Comparison of ENCODE assay signal across 3 cellular contexts in the genomic region with DNA sequence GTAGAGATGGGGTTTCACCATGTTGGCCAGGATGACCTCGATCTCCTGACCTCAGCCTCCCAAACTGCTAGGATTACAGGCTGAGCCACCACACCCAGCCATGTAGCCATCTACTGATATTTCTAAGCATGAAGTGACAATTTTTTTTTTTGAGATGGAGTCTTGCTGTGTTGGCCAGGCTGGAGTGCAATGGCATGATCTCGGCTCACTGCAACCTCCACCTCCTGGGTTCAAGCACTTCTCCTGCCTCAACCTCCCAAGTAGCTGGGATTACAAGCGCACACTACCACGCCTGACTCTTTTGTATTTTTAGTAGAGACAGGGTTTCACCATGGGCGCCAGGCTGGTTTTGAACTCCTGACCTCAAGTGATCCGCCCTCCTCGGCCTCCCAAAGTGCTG.
A peak's percentile ranks its signal among the peaks of the same experiment; 100 is the strongest.
TF ChIP-seq lines count a peak whose summit lies in the region.

No MANE protein-coding gene starts in this region.

TF ChIP-seq in WTC11, 78 proteins besides CTCF, POLR2A, EP300 and RAD21:
- TF ChIP-seq ZNF121 (CRISPR knock-in tag; IDR thresholded peaks at IDR 0.05) = peak; percentile 96

TF ChIP-seq in K562, 482 proteins besides CTCF, POLR2A, EP300 and RAD21:
- TF ChIP-seq ZNF121 (CRISPR knock-in tag; conservative IDR thresholded peaks at IDR 0.05) = peak; percentile 54
TF ChIP-seq in K562: peak in this region for 1; not testable (repeated sequence) for 481.

TF ChIP-seq in HepG2, 621 proteins besides CTCF, POLR2A, EP300 and RAD21:
- peak; percentile 34; the same call in 1 of the 2 replicates for TF ChIP-seq ZNF121 (CRISPR knock-in tag; IDR thresholded peaks at IDR 0.05)
